In genomic region chr18:9707381-9708056, GRCh38 we compare ENCODE assay signal across 9 cellular contexts. TPM values are rescaled to one million over a fixed set of nuclear protein-coding genes. Genes with fewer than 3 reads are reported as not detected.
A peak's percentile ranks its signal among the peaks of the same experiment; 100 is the strongest.
DNase-seq lines count a peak whose midpoint lies in the region; ATAC-seq, FAIRE-seq and TF ChIP-seq lines count a peak whose summit lies in the region.
"Had no signal": no experiment of that assay in that cellular context is flagged by ENCODE, and none has a peak within 500 bp of the region (broad histone marks: within the 10 kb centered on the region; RNA-seq: fewer than 3 reads in every experiment).

No MANE protein-coding gene starts in this region.

- no peak for ATAC-seq in GM18511 (IDR thresholded peaks at IDR 0.05; ENCODE audit: unreplicated experiment)

- no peak overlapping the region for H2BK15ac ChIP-seq in H9 (ENCODE audit: low read depth, low read length)

- H4K20me1 ChIP-seq in H9 (ENCODE audit: control insufficient read depth, insufficient read depth, insufficient read length): no peaks in the 10 kb centered on the region

- H4K8ac ChIP-seq in H9 (replicated peaks; ENCODE audit: insufficient read length, low read depth, low read length): no peak overlapping the region

- no peak overlapping the region for H3T11ph ChIP-seq in H9 (ENCODE audit: low read length)

- H3K4me3 ChIP-seq in A673 (ENCODE audit: low read depth, low read length, poor library complexity, severe bottlenecking) (peak overlapping the region; percentile 68), kidney (ENCODE audit: low read length in 2 of 2) (peak overlapping the region; percentile 53 to 64)

- H3K4me2 ChIP-seq in H9 (ENCODE audit: insufficient read depth, insufficient read length, low read length): peak overlapping the region; percentile 49

- no peak overlapping the region for H3K56ac ChIP-seq in H9 (ENCODE audit: insufficient read length, low read depth, low read length)

- H3K4me1 Mint-ChIP-seq in H9: peaks cover 35 to 42% of the 10 kb centered on the region in 2 experiments

- H2BK20ac ChIP-seq in H9 (ENCODE audit: low read depth, low read length, poor library complexity, severe bottlenecking): no peak overlapping the region

- H2AK5ac ChIP-seq in H9 (ENCODE audit: insufficient read length, low read length): no peak overlapping the region

- no peak for FAIRE-seq in kidney (lab: Jason Lieb, UNC)
- FAIRE-seq: endometrium had no signal

- no peak overlapping the region for H2BK12ac ChIP-seq in H9 (ENCODE audit: insufficient read length, low read depth, low read length)

- no peaks in the 10 kb centered on the region for H3K79me1 ChIP-seq in H9 (ENCODE audit: insufficient read depth, low read depth, low read length, poor library complexity, severe bottlenecking)

- POLR2A ChIA-PET in A673 (lab: Charles Lee; ENCODE audit: low non-redundant PET): no interaction called here

- H3K36me3 ChIP-seq in A673 (ENCODE audit: insufficient read depth, low read length, poor library complexity, severe bottlenecking) (no peaks in the 10 kb centered on the region), kidney (ENCODE audit: control insufficient read depth in 1 of 2, insufficient read depth in 2 of 2, low read length in 2 of 2) (no peaks in the 10 kb centered on the region)

- no CpG with 5 or more reads among the region's 31 CpGs for WGBS in H9 (ENCODE audit: extremely low coverage, insufficient read length, low lambda C conversion rate)

- 0 out of 2 replicates have a peak overlapping the region, but pooled peaks have one; percentile 6 for H3K14ac ChIP-seq in H9 (ENCODE audit: insufficient read depth, low read length)

- H3K4me1 ChIP-seq in A673 (ENCODE audit: insufficient read depth, low read length, poor library complexity, severe bottlenecking) (peaks cover 12% of the 10 kb centered on the region), H9 (ENCODE audit: insufficient read depth, low read length) (peaks cover 9% of the 10 kb centered on the region; the same call in 1 of the 2 replicates), kidney (ENCODE audit: control insufficient read depth in 1 of 2, insufficient read depth in 1 of 2, low read depth in 1 of 2, low read length in 2 of 2) (peaks cover 0 to 14% of the 10 kb centered on the region in 2 donors)

- H3K4me3 Mint-ChIP-seq in H9: peak overlapping the region; percentile 61 to 77

- H3K36me3 Mint-ChIP-seq in H9 (ENCODE audit: insufficient read depth in 1 of 3, low read depth in 3 of 3): peaks cover 0 to 2% (median 0%) of the 10 kb centered on the region in 3 experiments; a peak in 2 of 7 replicates

- H3K9me3 Mint-ChIP-seq in H9: no peaks in the 10 kb centered on the region

- peaks cover 54% of the 10 kb centered on the region for H3K27me3 Mint-ChIP-seq in H9 (ENCODE audit: low read depth)

- H2AFZ ChIP-seq in H9 (ENCODE audit: low read length): no peak overlapping the region

- BruUV-seq in A673 (replicated peaks; lab: Mats Ljungman, UMichigan): no TSS peak

- no peaks in the 10 kb centered on the region for H3K27me3 ChIP-seq in A673 (replicated peaks; ENCODE audit: insufficient read depth, low read depth, low read length, poor library complexity)
- peaks cover 11% of the 10 kb centered on the region; the same call in 1 of the 2 replicates for H3K27me3 ChIP-seq in H9 (ENCODE audit: insufficient read depth, low read length)

- intact Hi-C loops in A673 (cut with micrococcal nuclease; ENCODE audit: unreplicated experiment): loop anchor here (10.0 kb wide), 2 partner anchors 217 to 817 kb away; partner anchors contain the start of gene NAPG
- intact Hi-C loops in kidney (cut with DNase I): no loop called here

- H3K27ac Mint-ChIP-seq in H9: no peak overlapping the region

- H3K23me2 ChIP-seq in H9 (ENCODE audit: insufficient read length, low read depth, low read length, poor library complexity, severe bottlenecking): peaks cover 9% of the 10 kb centered on the region

- CTCF ChIA-PET in A673 (lab: Charles Lee): no interaction called here

- no peak overlapping the region for H3K23ac ChIP-seq in H9 (ENCODE audit: insufficient read length, low read depth, low read length)

- H2BK5ac ChIP-seq in H9 (ENCODE audit: insufficient read length, low read length): no peak overlapping the region

- no peak overlapping the region for H3K4ac ChIP-seq in H9 (ENCODE audit: low read depth, low read length)

- H3K9me3 ChIP-seq in A673 (ENCODE audit: low read depth, low read length, poor library complexity, severe bottlenecking) (no peaks in the 10 kb centered on the region), H9 (ENCODE audit: control insufficient read depth, low read depth, low read length) (no peaks in the 10 kb centered on the region), kidney (ENCODE audit: control insufficient read depth in 1 of 2, low read length in 2 of 2) (no peaks in the 10 kb centered on the region)

- no peak overlapping the region for H3K27ac ChIP-seq in A673 (ENCODE audit: low read depth, low read length, poor library complexity, severe bottlenecking)
- H3K27ac ChIP-seq in H9 (ENCODE audit: insufficient read length, low read depth, low read length): no peak overlapping the region
- H3K27ac ChIP-seq in kidney (ENCODE audit: low read depth in 2 of 2, low read length in 2 of 2): peak overlapping the region; percentile 74 to 94
- H3K27ac ChIP-seq in substantia nigra (ENCODE audit: low read depth, low read length, poor library complexity, severe bottlenecking): peak overlapping the region; percentile 92

- no peak overlapping the region for H2BK120ac ChIP-seq in H9 (ENCODE audit: low read depth, low read length, poor library complexity, severe bottlenecking)

- H4K5ac ChIP-seq in H9 (ENCODE audit: insufficient read length, low read depth, low read length): no peak overlapping the region

- DNase-seq in A673 (ENCODE audit: low spot score) (no peak), H9 (no peak), astrocyte of the hippocampus (ENCODE audit: low read depth, low spot score) (peak; percentile 50), kidney (no peak), substantia nigra (lab: John Stamatoyannopoulos, UW) (peak in 4 of 49 donors; percentile 14 to 61 (median 48)), ecto neural progenitor cell (ENCODE audit: low spot score) (no peak), GDM1 (lab: John Stamatoyannopoulos, UW) (no peak)

- no peak overlapping the region for H4K91ac ChIP-seq in H9 (ENCODE audit: insufficient read length, low read depth, low read length)

- no peaks in the 10 kb centered on the region for H3K79me2 ChIP-seq in H9 (ENCODE audit: insufficient read depth, low read length)

- no peak overlapping the region for H3K9ac ChIP-seq in H9 (ENCODE audit: extremely low read depth, insufficient read length, low read length)
- H3K9ac ChIP-seq in kidney (ENCODE audit: low read length in 2 of 2): peak overlapping the region; percentile 63 to 77

- no peak for TF ChIP-seq CTCF in A673 (conservative IDR thresholded peaks at IDR 0.05; ENCODE audit: low read depth, low read length)
- no peak for TF ChIP-seq CTCF in H9 (conservative IDR thresholded peaks at IDR 0.05)
- TF ChIP-seq CTCF in kidney (IDR thresholded peaks at IDR 0.05; ENCODE audit: borderline replicate concordance, extremely low read depth, insufficient read depth): no peak

- no peak overlapping the region for H3K18ac ChIP-seq in H9 (ENCODE audit: insufficient read length, low read depth, low read length)

RNA-seq across cellular contexts. Expression of gene RAB31, which starts 0.6 kb away (rescaled TPM):
- total RNA-seq in A673 (2021) (6.1 and 8.1 TPM in 2 replicates), H9 (2021) (20.9 and 22.4 TPM in 2 replicates), kidney (77.1 TPM)
- 17.3 TPM for polyA plus RNA-seq in kidney (ENCODE audit: insufficient read depth, low read depth, low replicate concordance)

Comparison
In these comparisons a context has a peak if more than half of its experiments do, and no peak if none do; other contexts are left out.
1. H3K27ac ChIP-seq: peak in kidney (2 of 2) and substantia nigra (single experiment); none in A673 (single experiment) and H9 (single experiment).